ENCODE assay signal across 8 cellular contexts in the genomic region with DNA sequence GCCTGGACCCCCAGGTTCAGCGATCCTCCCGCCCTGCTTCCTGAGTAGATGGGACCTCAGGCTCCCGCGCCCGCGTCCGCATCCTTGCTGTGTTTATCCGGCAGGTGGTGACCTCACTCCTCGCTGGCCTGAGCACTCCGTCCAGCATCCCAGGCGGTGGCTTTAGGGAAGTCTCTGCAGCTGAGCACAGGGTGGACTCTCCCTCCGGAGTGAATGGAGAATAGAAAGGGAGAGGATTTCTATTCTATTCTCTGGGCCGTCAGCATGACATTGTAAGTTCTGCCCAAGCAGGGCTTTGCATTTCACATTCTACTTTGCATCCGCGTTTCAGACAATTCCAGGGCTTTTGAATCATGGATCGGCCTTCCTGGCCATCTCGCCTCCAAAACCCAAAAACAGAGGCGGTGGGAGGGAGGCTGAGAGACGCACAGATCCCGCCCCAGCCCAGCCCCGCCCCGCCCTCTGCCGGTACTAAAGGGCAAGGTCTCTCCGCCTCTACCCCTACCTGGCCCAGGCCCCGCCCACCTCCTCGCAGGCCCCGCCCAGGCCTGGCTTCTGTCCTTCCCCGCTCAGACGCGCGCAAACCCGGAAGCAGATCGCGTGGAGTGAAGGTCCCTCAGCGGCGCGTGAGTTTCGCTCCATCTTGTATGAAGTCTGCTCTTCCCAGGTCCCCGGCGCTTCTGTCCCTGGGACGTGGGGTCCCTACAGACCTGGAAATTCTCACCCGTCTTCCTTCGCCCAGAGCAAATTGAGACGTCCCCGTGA. TPM values are rescaled to one million over a fixed set of nuclear protein-coding genes. Genes with fewer than 3 reads are reported as not detected.
DNase-seq lines count a peak whose midpoint lies in the region; ATAC-seq and TF ChIP-seq lines count a peak whose summit lies in the region.

ZNF525 (plus strand) TSS at position 572 of the 765 bp plus-strand sequence. CDS start 6,577 bp downstream, outside the sequence.

- H3K27ac ChIP-seq in upper lobe of right lung, result peak within 1 kb of the TSS; percentile 61

- H3K36me3 Mint-ChIP-seq in activated naive CD8-positive, alpha-beta T cell treated with anti-CD3 and anti-CD28 coated beads, Interleukin-2, amount 50 U/mL, for 24 hours (ENCODE audit: low read depth), result peaks cover 30% of the 10 kb centered on the region
- peaks cover 1% of the 10 kb centered on the region for H3K36me3 Mint-ChIP-seq in progenitor cell of endocrine pancreas (ENCODE audit: insufficient read depth)

- peak within 1 kb of the TSS; percentile 90 for H3K27ac Mint-ChIP-seq in activated naive CD8-positive, alpha-beta T cell treated with anti-CD3 and anti-CD28 coated beads, Interleukin-2, amount 50 U/mL, for 24 hours
- H3K27ac Mint-ChIP-seq in progenitor cell of endocrine pancreas, result peak within 1 kb of the TSS; percentile 96

- no peak for TF ChIP-seq CTCF in GM06990 (IDR thresholded peaks at IDR 0.05; ENCODE audit: insufficient read depth, low read length, poor library complexity, severe bottlenecking)
- no peak for TF ChIP-seq CTCF in HFF-Myc (IDR thresholded peaks at IDR 0.05; ENCODE audit: low read depth, low read length, missing control alignments)
- TF ChIP-seq CTCF in progenitor cell of endocrine pancreas (IDR thresholded peaks at IDR 0.05; ENCODE audit: unreplicated experiment), result peak; percentile 47
- peak; percentile 25 for TF ChIP-seq CTCF in upper lobe of right lung (IDR thresholded peaks at IDR 0.05)

- ATAC-seq in activated naive CD8-positive, alpha-beta T cell treated with anti-CD3 and anti-CD28 coated beads, Interleukin-2, amount 50 U/mL, for 24 hours, result peak; percentile 100
- ATAC-seq in left cardiac atrium, result peak; percentile 100
- ATAC-seq in upper lobe of right lung, result peak; percentile 100

- peak within 1 kb of the TSS; percentile 71 for H3K4me3 ChIP-seq in GM06990 (replicated peaks; ENCODE audit: low read depth, low read length)
- H3K4me3 ChIP-seq in HFF-Myc (replicated peaks; ENCODE audit: low read depth, low read length), result peak within 1 kb of the TSS; percentile 48
- peak within 1 kb of the TSS; percentile 85 for H3K4me3 ChIP-seq in upper lobe of right lung

- peak; percentile 95 for DNase-seq in GM06990 (ENCODE audit: extremely low read depth, insufficient read length)
- peak; percentile 3 for DNase-seq in HFF-Myc (ENCODE audit: extremely low read depth, low read depth)
- DNase-seq in NCI-H1092 treated with DMSO at 0.1 percent for 48 hours (lab: John Stamatoyannopoulos, UW), result peak; percentile 59
- DNase-seq in SW480 (ENCODE audit: low spot score), result peak; percentile 94
- DNase-seq in activated naive CD8-positive, alpha-beta T cell treated with anti-CD3 and anti-CD28 coated beads, Interleukin-2, amount 50 U/mL, for 24 hours, result peak; percentile 96
- peak; percentile 90 for DNase-seq in left cardiac atrium
- DNase-seq in progenitor cell of endocrine pancreas (ENCODE audit: low spot score, unreplicated experiment), result peak; percentile 93
- DNase-seq in upper lobe of right lung, result peak; percentile 97

- H3K36me3 ChIP-seq in GM06990 (ENCODE audit: control insufficient read depth, insufficient read depth, low read length), result no peaks in the 10 kb centered on the region
- no peaks in the 10 kb centered on the region for H3K36me3 ChIP-seq in upper lobe of right lung

- no peaks in the 10 kb centered on the region for H3K27me3 ChIP-seq in GM06990 (replicated peaks; ENCODE audit: control insufficient read depth, insufficient read depth, low read length)
- H3K27me3 ChIP-seq in upper lobe of right lung, result no peaks in the 10 kb centered on the region

- H3K4me1 ChIP-seq in upper lobe of right lung, result peaks cover 6% of the 10 kb centered on the region

- peaks cover 20% of the 10 kb centered on the region for H3K4me1 Mint-ChIP-seq in activated naive CD8-positive, alpha-beta T cell treated with anti-CD3 and anti-CD28 coated beads, Interleukin-2, amount 50 U/mL, for 24 hours
- H3K4me1 Mint-ChIP-seq in progenitor cell of endocrine pancreas (ENCODE audit: low read depth), result peaks cover 46% of the 10 kb centered on the region

- no peaks in the 10 kb centered on the region for H3K9me3 ChIP-seq in upper lobe of right lung

- H3K4me3 Mint-ChIP-seq in activated naive CD8-positive, alpha-beta T cell treated with anti-CD3 and anti-CD28 coated beads, Interleukin-2, amount 50 U/mL, for 24 hours, result peak within 1 kb of the TSS; percentile 89
- H3K4me3 Mint-ChIP-seq in progenitor cell of endocrine pancreas (ENCODE audit: low read depth), result peak within 1 kb of the TSS; percentile 95

- peaks cover 4% of the 10 kb centered on the region for H3K9me3 Mint-ChIP-seq in activated naive CD8-positive, alpha-beta T cell treated with anti-CD3 and anti-CD28 coated beads, Interleukin-2, amount 50 U/mL, for 24 hours
- no peaks in the 10 kb centered on the region for H3K9me3 Mint-ChIP-seq in progenitor cell of endocrine pancreas (ENCODE audit: low read depth)

- intact Hi-C loops in left cardiac atrium (cut with DNase I) (loop anchor here in 1 of 2 donors (10.0 kb wide), 1 partner anchor 171 kb away; the partner anchor contains the start of gene ZNF665), upper lobe of right lung (cut with DNase I) (no loop called here)

- H3K27me3 Mint-ChIP-seq in activated naive CD8-positive, alpha-beta T cell treated with anti-CD3 and anti-CD28 coated beads, Interleukin-2, amount 50 U/mL, for 24 hours, result no peaks in the 10 kb centered on the region
- no peaks in the 10 kb centered on the region for H3K27me3 Mint-ChIP-seq in progenitor cell of endocrine pancreas

RNA-seq across cellular contexts. Expression of gene ZNF525, which starts in this region (rescaled TPM):
- total RNA-seq in left cardiac atrium (1 to 10 TPM; 5.9 to 6.9 TPM), progenitor cell of endocrine pancreas (24.4 and 27.2 TPM in 2 replicates), upper lobe of right lung (9.4 TPM)

Comparison
In these comparisons a context has a peak if more than half of its experiments do, and no peak if none do; other contexts are left out.
1. Peak in every context shown above with its lines: DNase-seq, ATAC-seq, H3K4me3 ChIP-seq and H3K27ac ChIP-seq.
2. DNase-seq: peak in every context shown above with its lines; median percentile 97 in upper lobe of right lung; 96 in activated naive CD8-positive, alpha-beta T cell treated with anti-CD3 and anti-CD28 coated beads, Interleukin-2, amount 50 U/mL, for 24 hours; 95 in GM06990; 94 in SW480; 93 in progenitor cell of endocrine pancreas; 90 in left cardiac atrium; 59 in NCI-H1092 treated with DMSO at 0.1 percent for 48 hours; 3 in HFF-Myc.
3. CTCF ChIP-seq: peak in progenitor cell of endocrine pancreas (single experiment) and upper lobe of right lung (single experiment); none in GM06990 (single experiment) and HFF-Myc (single experiment).